ENCODE assay signal across 25 cellular contexts in genomic region chr6:89452269-89452668, GRCh38.
"Had no signal": no experiment of that assay in that cellular context is flagged by ENCODE, and none has a peak within 500 bp of the region (broad histone marks: within the 10 kb centered on the region; RNA-seq: fewer than 3 reads in every experiment).

No MANE protein-coding gene starts in this region.

- DNase-seq: effector CD8-positive, alpha-beta T cell; endodermal cell; foreskin fibroblast; gastrocnemius medialis; head of caudate nucleus; left ventricle myocardium superior; lower lobe of right lung; naive thymus-derived CD8-positive, alpha-beta T cell; nephron progenitor cell; occipital lobe; ovary; posterior cingulate gyrus; psoas muscle; right cardiac atrium; sigmoid colon; stimulated activated CD4-positive, alpha-beta T cell treated with anti-CD3 and anti-CD28 coated beads, Interleukin-2, amount 100 ng/mL, for 24 hours; stimulated activated CD4-positive, alpha-beta T cell treated with anti-CD3 and anti-CD28 coated beads, Interleukin-4, amount 100 ng/mL, for 24 hours; stimulated activated naive CD4-positive, alpha-beta T cell treated with Interleukin-2 at 50 U/mL for 16 hours; stomach; thyroid gland had no signal

- H3K4me1 Mint-ChIP-seq: endodermal cell; stimulated activated effector memory CD8-positive, alpha-beta T cell treated with anti-CD3 and anti-CD28 coated beads, Interleukin-12 subunit alpha, Interleukin-12 subunit beta, amount 100 ng/mL, for 72 hours had no signal

- H3K4me1 ChIP-seq: gastrocnemius medialis, lower lobe of right lung, psoas muscle, stomach, thyroid gland had no signal

- H3K27me3 ChIP-seq: gastrocnemius medialis, ovary, sigmoid colon, stomach, thyroid gland had no signal

- H3K27ac ChIP-seq: epithelial cell of prostate, gastrocnemius medialis, lower lobe of right lung, ovary, psoas muscle, stomach, thyroid gland had no signal

- H3K9me3 Mint-ChIP-seq: dendritic cell treated with granulocyte-macrophage colony-stimulating factor and Interleukin-4, amounts not matched to agents 40 ng/mL and 50 ng/mL, for 4 days; type B pancreatic cell had no signal

- H3K36me3 ChIP-seq: gastrocnemius medialis, lower lobe of right lung, ovary, sigmoid colon, stomach, thyroid gland had no signal

- H3K27me3 Mint-ChIP-seq: dendritic cell treated with granulocyte-macrophage colony-stimulating factor and Interleukin-4, amounts not matched to agents 40 ng/mL and 50 ng/mL, for 4 days; naive thymus-derived CD8-positive, alpha-beta T cell; type B pancreatic cell had no signal

- H3K36me3 Mint-ChIP-seq: stimulated activated effector memory CD8-positive, alpha-beta T cell treated with anti-CD3 and anti-CD28 coated beads, Interleukin-12 subunit alpha, Interleukin-12 subunit beta, amount 100 ng/mL, for 72 hours had no signal

- H3K4me3 ChIP-seq: gastrocnemius medialis, lower lobe of right lung, ovary, psoas muscle, sigmoid colon, stomach, thyroid gland had no signal

- H3K9me3 ChIP-seq: gastrocnemius medialis, lower lobe of right lung, ovary, psoas muscle, sigmoid colon, stomach, thyroid gland had no signal

- H3K4me3 Mint-ChIP-seq: dendritic cell treated with granulocyte-macrophage colony-stimulating factor and Interleukin-4, amounts not matched to agents 40 ng/mL and 50 ng/mL, for 4 days; endodermal cell; naive thymus-derived CD8-positive, alpha-beta T cell; nephron progenitor cell; stimulated activated effector memory CD8-positive, alpha-beta T cell treated with anti-CD3 and anti-CD28 coated beads, Interleukin-12 subunit alpha, Interleukin-12 subunit beta, amount 100 ng/mL, for 72 hours; type B pancreatic cell had no signal

- ATAC-seq: esophagus mucosa; gastrocnemius medialis; left ventricle myocardium superior; lower lobe of right lung; naive thymus-derived CD8-positive, alpha-beta T cell; psoas muscle; right cardiac atrium; stimulated activated effector memory CD8-positive, alpha-beta T cell treated with anti-CD3 and anti-CD28 coated beads, Interleukin-12 subunit alpha, Interleukin-12 subunit beta, amount 100 ng/mL, for 72 hours had no signal

- H3K27ac Mint-ChIP-seq: dendritic cell treated with granulocyte-macrophage colony-stimulating factor and Interleukin-4, amounts not matched to agents 40 ng/mL and 50 ng/mL, for 4 days; endodermal cell; nephron progenitor cell; stimulated activated effector memory CD8-positive, alpha-beta T cell treated with anti-CD3 and anti-CD28 coated beads, Interleukin-12 subunit alpha, Interleukin-12 subunit beta, amount 100 ng/mL, for 72 hours; type B pancreatic cell had no signal
